ENCODE assay signal across 9 cellular contexts in genomic region chr1:8706995-8707396, GRCh38.
DNase-seq lines count a peak whose midpoint lies in the region; ATAC-seq and TF ChIP-seq lines count a peak whose summit lies in the region.
"Had no signal": no experiment of that assay in that cellular context is flagged by ENCODE, and none has a peak within 500 bp of the region (broad histone marks: within the 10 kb centered on the region; RNA-seq: fewer than 3 reads in every experiment).

No MANE protein-coding gene starts in this region.

- H3K27me3 ChIP-seq in HAP-1 (ENCODE audit: low read depth) (no peaks in the 10 kb centered on the region), endocrine pancreas (ENCODE audit: control insufficient read depth, insufficient read depth, low read length) (no peaks in the 10 kb centered on the region)

- peaks cover 40% of the 10 kb centered on the region for H3K4me1 ChIP-seq in HAP-1
- H3K4me1 ChIP-seq in endocrine pancreas (ENCODE audit: control insufficient read depth, insufficient read depth, low read length): peaks cover 38% of the 10 kb centered on the region

- H3K27me3 Mint-ChIP-seq in progenitor cell of endocrine pancreas: no peaks in the 10 kb centered on the region

- H3K4me1 Mint-ChIP-seq in progenitor cell of endocrine pancreas (ENCODE audit: low read depth): peaks cover 54% of the 10 kb centered on the region

- ATAC-seq in HG03108 (IDR thresholded peaks at IDR 0.05; ENCODE audit: unreplicated experiment) (no peak), HG02763 (IDR thresholded peaks at IDR 0.05; ENCODE audit: unreplicated experiment) (no peak)
- ATAC-seq: lower lobe of right lung had no signal

- H3K4me3 ChIP-seq in HAP-1 (no peak overlapping the region), endocrine pancreas (ENCODE audit: control insufficient read depth, insufficient read depth, low read length) (peak overlapping the region; percentile 42)
- H3K4me3 ChIP-seq: lower lobe of right lung had no signal

- H3K9me3 Mint-ChIP-seq in progenitor cell of endocrine pancreas (ENCODE audit: low read depth): no peaks in the 10 kb centered on the region

- H3K4me3 Mint-ChIP-seq in progenitor cell of endocrine pancreas (ENCODE audit: low read depth): peak overlapping the region; percentile 1

- H3K9ac ChIP-seq in endocrine pancreas (ENCODE audit: control insufficient read depth, insufficient read depth, low read length): peak overlapping the region; percentile 13

- H3K9me3 ChIP-seq in HAP-1 (no peaks in the 10 kb centered on the region), endocrine pancreas (ENCODE audit: control insufficient read depth, low read length) (no peaks in the 10 kb centered on the region)
- H3K9me3 ChIP-seq: lower lobe of right lung had no signal

- in situ Hi-C loops in HAP-1 (cut with MboI; ENCODE audit: low sequenced_read_pairs): loop anchor here (25.0 kb wide), 1 partner anchor 695 kb away; no protein-coding TSS in a partner anchor

- H3K36me3 Mint-ChIP-seq in progenitor cell of endocrine pancreas (ENCODE audit: insufficient read depth): peaks cover 4% of the 10 kb centered on the region

- DNase-seq in HAP-1 (ENCODE audit: low spot score in 2 of 2) (peak; percentile 48 to 81), NCI-H226 (peak; percentile 83), progenitor cell of endocrine pancreas (ENCODE audit: low spot score, unreplicated experiment) (no peak), RKO (ENCODE audit: low spot score) (no peak)
- DNase-seq in activated CD4-positive, alpha-beta T cell treated with anti-CD3 and anti-CD28 coated beads for 4 hours: no peak
- DNase-seq: lower lobe of right lung had no signal

- no peak for TF ChIP-seq CTCF in progenitor cell of endocrine pancreas (IDR thresholded peaks at IDR 0.05; ENCODE audit: unreplicated experiment)

- no peaks in the 10 kb centered on the region for H3K36me3 ChIP-seq in HAP-1 (replicated peaks)
- no peaks in the 10 kb centered on the region for H3K36me3 ChIP-seq in endocrine pancreas (ENCODE audit: control insufficient read depth, insufficient read depth, low read length)
- H3K36me3 ChIP-seq: lower lobe of right lung had no signal

- H3K27ac Mint-ChIP-seq in progenitor cell of endocrine pancreas: peak overlapping the region; percentile 65

Comparison
In these comparisons a context has a peak if more than half of its experiments do, and no peak if none do; other contexts are left out.
1. DNase-seq: peak in HAP-1 (2 of 2) and NCI-H226 (single experiment); none in progenitor cell of endocrine pancreas (single experiment), RKO (single experiment) and activated CD4-positive, alpha-beta T cell treated with anti-CD3 and anti-CD28 coated beads for 4 hours (0 of 2).